Comparison of ENCODE assay signal across 1 cellular context in genomic region chr21:37568415-37568814, GRCh38.
TF ChIP-seq lines count a peak whose summit lies in the region.

No MANE protein-coding gene starts in this region.

TF ChIP-seq in GM23338, 12 proteins besides CTCF, POLR2A, EP300 and RAD21 (continued from another document):
- TF ChIP-seq, protein P1, sequence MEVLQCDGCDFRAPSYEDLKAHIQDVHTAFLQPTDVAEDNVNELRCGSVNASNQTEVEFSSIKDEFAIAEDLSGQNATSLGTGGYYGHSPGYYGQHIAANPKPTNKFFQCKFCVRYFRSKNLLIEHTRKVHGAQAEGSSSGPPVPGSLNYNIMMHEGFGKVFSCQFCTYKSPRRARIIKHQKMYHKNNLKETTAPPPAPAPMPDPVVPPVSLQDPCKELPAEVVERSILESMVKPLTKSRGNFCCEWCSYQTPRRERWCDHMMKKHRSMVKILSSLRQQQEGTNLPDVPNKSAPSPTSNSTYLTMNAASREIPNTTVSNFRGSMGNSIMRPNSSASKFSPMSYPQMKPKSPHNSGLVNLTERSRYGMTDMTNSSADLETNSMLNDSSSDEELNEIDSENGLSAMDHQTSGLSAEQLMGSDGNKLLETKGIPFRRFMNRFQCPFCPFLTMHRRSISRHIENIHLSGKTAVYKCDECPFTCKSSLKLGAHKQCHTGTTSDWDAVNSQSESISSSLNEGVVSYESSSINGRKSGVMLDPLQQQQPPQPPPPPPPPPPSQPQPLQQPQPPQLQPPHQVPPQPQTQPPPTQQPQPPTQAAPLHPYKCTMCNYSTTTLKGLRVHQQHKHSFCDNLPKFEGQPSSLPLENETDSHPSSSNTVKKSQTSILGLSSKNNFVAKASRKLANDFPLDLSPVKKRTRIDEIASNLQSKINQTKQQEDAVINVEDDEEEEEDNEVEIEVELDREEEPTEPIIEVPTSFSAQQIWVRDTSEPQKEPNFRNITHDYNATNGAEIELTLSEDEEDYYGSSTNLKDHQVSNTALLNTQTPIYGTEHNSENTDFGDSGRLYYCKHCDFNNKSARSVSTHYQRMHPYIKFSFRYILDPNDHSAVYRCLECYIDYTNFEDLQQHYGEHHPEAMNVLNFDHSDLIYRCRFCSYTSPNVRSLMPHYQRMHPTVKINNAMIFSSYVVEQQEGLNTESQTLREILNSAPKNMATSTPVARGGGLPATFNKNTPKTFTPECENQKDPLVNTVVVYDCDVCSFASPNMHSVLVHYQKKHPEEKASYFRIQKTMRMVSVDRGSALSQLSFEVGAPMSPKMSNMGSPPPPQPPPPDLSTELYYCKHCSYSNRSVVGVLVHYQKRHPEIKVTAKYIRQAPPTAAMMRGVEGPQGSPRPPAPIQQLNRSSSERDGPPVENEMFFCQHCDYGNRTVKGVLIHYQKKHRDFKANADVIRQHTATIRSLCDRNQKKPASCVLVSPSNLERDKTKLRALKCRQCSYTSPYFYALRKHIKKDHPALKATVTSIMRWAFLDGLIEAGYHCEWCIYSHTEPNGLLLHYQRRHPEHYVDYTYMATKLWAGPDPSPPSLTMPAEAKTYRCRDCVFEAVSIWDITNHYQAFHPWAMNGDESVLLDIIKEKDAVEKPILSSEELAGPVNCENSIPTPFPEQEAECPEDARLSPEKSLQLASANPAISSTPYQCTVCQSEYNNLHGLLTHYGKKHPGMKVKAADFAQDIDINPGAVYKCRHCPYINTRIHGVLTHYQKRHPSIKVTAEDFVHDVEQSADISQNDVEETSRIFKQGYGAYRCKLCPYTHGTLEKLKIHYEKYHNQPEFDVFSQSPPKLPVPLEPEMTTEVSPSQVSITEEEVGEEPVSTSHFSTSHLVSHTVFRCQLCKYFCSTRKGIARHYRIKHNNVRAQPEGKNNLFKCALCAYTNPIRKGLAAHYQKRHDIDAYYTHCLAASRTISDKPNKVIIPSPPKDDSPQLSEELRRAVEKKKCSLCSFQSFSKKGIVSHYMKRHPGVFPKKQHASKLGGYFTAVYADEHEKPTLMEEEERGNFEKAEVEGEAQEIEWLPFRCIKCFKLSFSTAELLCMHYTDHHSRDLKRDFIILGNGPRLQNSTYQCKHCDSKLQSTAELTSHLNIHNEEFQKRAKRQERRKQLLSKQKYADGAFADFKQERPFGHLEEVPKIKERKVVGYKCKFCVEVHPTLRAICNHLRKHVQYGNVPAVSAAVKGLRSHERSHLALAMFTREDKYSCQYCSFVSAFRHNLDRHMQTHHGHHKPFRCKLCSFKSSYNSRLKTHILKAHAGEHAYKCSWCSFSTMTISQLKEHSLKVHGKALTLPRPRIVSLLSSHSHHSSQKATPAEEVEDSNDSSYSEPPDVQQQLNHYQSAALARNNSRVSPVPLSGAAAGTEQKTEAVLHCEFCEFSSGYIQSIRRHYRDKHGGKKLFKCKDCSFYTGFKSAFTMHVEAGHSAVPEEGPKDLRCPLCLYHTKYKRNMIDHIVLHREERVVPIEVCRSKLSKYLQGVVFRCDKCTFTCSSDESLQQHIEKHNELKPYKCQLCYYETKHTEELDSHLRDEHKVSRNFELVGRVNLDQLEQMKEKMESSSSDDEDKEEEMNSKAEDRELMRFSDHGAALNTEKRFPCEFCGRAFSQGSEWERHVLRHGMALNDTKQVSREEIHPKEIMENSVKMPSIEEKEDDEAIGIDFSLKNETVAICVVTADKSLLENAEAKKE (CRISPR knock-in tag; IDR thresholded peaks at IDR 0.05): no peak
- no peak for TF ChIP-seq NANOG (IDR thresholded peaks at IDR 0.05; ENCODE audit: borderline replicate concordance)
- no peak for TF ChIP-seq ZNF331 (CRISPR knock-in tag; IDR thresholded peaks at IDR 0.05; ENCODE audit: low read depth)
- TF ChIP-seq ZNF114 (CRISPR knock-in tag; IDR thresholded peaks at IDR 0.05): no peak
- TF ChIP-seq EZH2 (IDR thresholded peaks at IDR 0.05; ENCODE audit: low read depth, unreplicated experiment): no peak
- no peak for TF ChIP-seq CREB1 (CRISPR knock-in tag; IDR thresholded peaks at IDR 0.05; ENCODE audit: low read depth)
- no peak for TF ChIP-seq EZH2phosphoT487 (IDR thresholded peaks at IDR 0.05; ENCODE audit: unreplicated experiment)
- no peak for TF ChIP-seq POLR2AphosphoS5 (IDR thresholded peaks at IDR 0.05; ENCODE audit: low read depth)
- no peak for TF ChIP-seq JUNB (IDR thresholded peaks at IDR 0.05; ENCODE audit: unreplicated experiment)
